ENCODE assay signal across 14 cellular contexts in the genomic region with DNA sequence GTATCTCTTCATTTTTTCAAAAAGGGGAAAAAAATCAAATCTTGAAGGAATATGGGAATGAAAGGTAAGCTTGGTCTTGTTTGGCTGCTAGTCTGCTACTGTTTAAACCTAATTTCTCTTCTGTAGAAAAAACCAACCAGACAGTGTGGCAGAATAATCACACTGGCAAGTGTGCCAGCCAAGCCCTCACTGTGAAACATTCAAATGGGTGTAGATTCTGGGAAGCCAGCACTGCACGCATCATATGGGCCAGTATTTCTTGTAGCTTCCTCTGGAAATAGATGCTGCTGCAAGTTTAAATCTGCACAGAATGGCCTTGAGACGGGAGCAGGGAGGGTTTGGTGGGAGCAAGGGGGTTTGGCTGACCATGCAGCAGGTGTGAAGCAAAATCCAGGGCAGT.
DNase-seq lines count a peak whose midpoint lies in the region; ATAC-seq and TF ChIP-seq lines count a peak whose summit lies in the region.
"Had no signal": no experiment of that assay in that cellular context is flagged by ENCODE, and none has a peak within 500 bp of the region (broad histone marks: within the 10 kb centered on the region; RNA-seq: fewer than 3 reads in every experiment).

No MANE protein-coding gene starts in this region.

- no peaks in the 10 kb centered on the region for H3K27me3 ChIP-seq in MG63
- no peaks in the 10 kb centered on the region for H3K27me3 ChIP-seq in dorsolateral prefrontal cortex
- H3K27me3 ChIP-seq in brain microvascular endothelial cell (replicated peaks): no peaks in the 10 kb centered on the region

- no peaks in the 10 kb centered on the region for H3K9me3 ChIP-seq in MG63

- TF ChIP-seq CTCF in dorsolateral prefrontal cortex (IDR thresholded peaks at IDR 0.05 in 54 of 56, conservative IDR thresholded peaks at IDR 0.05 in 2 of 56; ENCODE audit: low read depth in 1 of 56, partially characterized antibody in 56 of 56) (no peak), brain microvascular endothelial cell (IDR thresholded peaks at IDR 0.05; ENCODE audit: low read depth, low read length, missing control alignments) (no peak)

- intact Hi-C loops in dorsolateral prefrontal cortex (cut with DNase I): loop anchor here in 1 of 2 donors (2.0 kb wide), 1 partner anchor 53 kb away; no protein-coding TSS in a partner anchor

- no peak for ATAC-seq in HG02678 (IDR thresholded peaks at IDR 0.05; ENCODE audit: unreplicated experiment)

- H3K27ac ChIP-seq in dorsolateral prefrontal cortex (peak overlapping the region in 34 of 59 donors; percentile 4 to 78 (median 44)), brain microvascular endothelial cell (no peak overlapping the region)

- in situ Hi-C loops in brain microvascular endothelial cell (cut with HindIII; ENCODE audit: low pct_ligation_motif_present, low sequenced_read_pairs): no loop called here

- DNase-seq in Ammon's horn (ENCODE audit: low spot score) (peak; percentile 47), MG63 (peak; percentile 41), dorsolateral prefrontal cortex (peak in 4 of 10 donors; percentile 55 to 75 (median 68)), middle frontal gyrus (ENCODE audit: extremely low spot score, low spot score) (peak; percentile 32), kidney glomerular epithelial cell (lab: John Stamatoyannopoulos, UW) (no peak), brain microvascular endothelial cell (no peak), NCI-H146 treated with DMSO at 0.1 percent for 48 hours (lab: John Stamatoyannopoulos, UW; ENCODE audit: unreplicated experiment) (no peak)
- DNase-seq: ACHN; Calu3; CD4-positive, alpha-beta T cell; DMS79; GOT3; H9 had no signal

- no peak overlapping the region for H3K4me3 ChIP-seq in MG63
- no peak overlapping the region for H3K4me3 ChIP-seq in dorsolateral prefrontal cortex
- no peak overlapping the region for H3K4me3 ChIP-seq in brain microvascular endothelial cell (ENCODE audit: low read depth, low read length)

- H3K36me3 ChIP-seq in MG63 (no peaks in the 10 kb centered on the region), brain microvascular endothelial cell (replicated peaks) (no peaks in the 10 kb centered on the region)

Comparison
In these comparisons a context has a peak if more than half of its experiments do, and no peak if none do; other contexts are left out.
1. DNase-seq: peak in Ammon's horn (single experiment), MG63 (single experiment) and middle frontal gyrus (single experiment); none in kidney glomerular epithelial cell (single experiment), brain microvascular endothelial cell (single experiment) and NCI-H146 treated with DMSO at 0.1 percent for 48 hours (single experiment).